1 cellular context compared by ENCODE assay signal in the genomic region with DNA sequence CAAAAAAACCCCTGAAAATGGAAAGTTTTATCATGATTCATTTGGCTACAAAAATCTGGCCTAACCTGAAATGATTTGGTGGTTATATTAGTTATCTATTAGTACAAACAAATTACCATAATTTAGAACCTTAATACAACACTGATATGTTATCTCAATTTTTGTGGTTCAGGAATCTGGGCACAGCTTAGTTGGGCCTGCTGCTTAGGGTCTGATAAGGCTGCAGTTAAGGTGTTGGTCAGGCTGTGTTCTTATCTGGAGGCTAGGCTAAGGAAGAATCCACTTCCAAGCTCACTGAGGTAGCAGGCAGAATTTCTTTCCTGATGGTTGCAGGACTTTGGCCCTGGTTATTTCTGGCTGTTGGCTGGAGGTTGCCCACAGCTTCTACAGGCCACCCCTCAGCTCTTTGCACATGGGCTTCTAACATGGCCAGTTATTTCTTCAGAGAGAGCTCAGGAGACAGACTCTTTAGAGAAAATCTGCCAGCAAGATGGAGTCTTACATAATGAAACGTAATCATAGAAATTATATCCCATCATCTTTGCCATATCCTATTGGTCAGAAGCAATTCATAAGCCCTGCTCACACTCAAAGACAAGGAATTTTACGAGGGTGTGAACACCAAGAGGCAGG.
A peak's percentile ranks its signal among the peaks of the same experiment; 100 is the strongest.
TF ChIP-seq lines count a peak whose summit lies in the region.

No MANE protein-coding gene starts in this region.

TF ChIP-seq in K562, 482 proteins besides CTCF, POLR2A, EP300 and RAD21 (continued from another document and continues in another):
- TF ChIP-seq, protein P1, sequence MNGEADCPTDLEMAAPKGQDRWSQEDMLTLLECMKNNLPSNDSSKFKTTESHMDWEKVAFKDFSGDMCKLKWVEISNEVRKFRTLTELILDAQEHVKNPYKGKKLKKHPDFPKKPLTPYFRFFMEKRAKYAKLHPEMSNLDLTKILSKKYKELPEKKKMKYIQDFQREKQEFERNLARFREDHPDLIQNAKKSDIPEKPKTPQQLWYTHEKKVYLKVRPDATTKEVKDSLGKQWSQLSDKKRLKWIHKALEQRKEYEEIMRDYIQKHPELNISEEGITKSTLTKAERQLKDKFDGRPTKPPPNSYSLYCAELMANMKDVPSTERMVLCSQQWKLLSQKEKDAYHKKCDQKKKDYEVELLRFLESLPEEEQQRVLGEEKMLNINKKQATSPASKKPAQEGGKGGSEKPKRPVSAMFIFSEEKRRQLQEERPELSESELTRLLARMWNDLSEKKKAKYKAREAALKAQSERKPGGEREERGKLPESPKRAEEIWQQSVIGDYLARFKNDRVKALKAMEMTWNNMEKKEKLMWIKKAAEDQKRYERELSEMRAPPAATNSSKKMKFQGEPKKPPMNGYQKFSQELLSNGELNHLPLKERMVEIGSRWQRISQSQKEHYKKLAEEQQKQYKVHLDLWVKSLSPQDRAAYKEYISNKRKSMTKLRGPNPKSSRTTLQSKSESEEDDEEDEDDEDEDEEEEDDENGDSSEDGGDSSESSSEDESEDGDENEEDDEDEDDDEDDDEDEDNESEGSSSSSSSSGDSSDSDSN (IDR thresholded peaks at IDR 0.05; ENCODE audit: borderline replicate concordance in 1 of 2, low read depth in 2 of 2, low read length in 2 of 2): no peak
- TF ChIP-seq YBX1 (IDR thresholded peaks at IDR 0.05) (no peak), IFI16 (CRISPR knock-in tag; IDR thresholded peaks at IDR 0.05) (no peak), SP1 (CRISPR knock-in tag; IDR thresholded peaks at IDR 0.05) (no peak), FOXM1 (IDR thresholded peaks at IDR 0.05; ENCODE audit: low read depth) (peak; percentile 83), FOXM1 (CRISPR knock-in tag; IDR thresholded peaks at IDR 0.05; ENCODE audit: low read depth) (no peak), ZBTB1 (CRISPR knock-in tag; IDR thresholded peaks at IDR 0.05; ENCODE audit: borderline replicate concordance, low read depth) (no peak), TAF9B (IDR thresholded peaks at IDR 0.05; ENCODE audit: partially characterized antibody) (no peak), MYC (IDR thresholded peaks at IDR 0.05; ENCODE audit: low read depth, low read length) (no peak), MYC (CRISPR knock-in tag; IDR thresholded peaks at IDR 0.05; ENCODE audit: borderline replicate concordance, low read depth) (no peak), ZNF764 (CRISPR knock-in tag; IDR thresholded peaks at IDR 0.05; ENCODE audit: low read depth) (no peak), HDAC1 (IDR thresholded peaks at IDR 0.05) (peak; percentile 67 to 99; a peak in 3 of 4 replicates), CXXC5 (CRISPR knock-in tag; IDR thresholded peaks at IDR 0.05) (peak; percentile 66), NR3C1 (CRISPR knock-in tag; IDR thresholded peaks at IDR 0.05) (no peak), RBM22 (IDR thresholded peaks at IDR 0.05; ENCODE audit: low read depth, low read length, poor library complexity, severe bottlenecking) (no peak), CBX3 (IDR thresholded peaks at IDR 0.05; ENCODE audit: borderline replicate concordance in 1 of 2, low read length in 2 of 2) (no peak), MYBL2 (IDR thresholded peaks at IDR 0.05; ENCODE audit: low read depth) (no peak), MYBL2 (CRISPR knock-in tag; IDR thresholded peaks at IDR 0.05; ENCODE audit: borderline replicate concordance) (no peak), NEUROD1 (IDR thresholded peaks at IDR 0.05; ENCODE audit: borderline replicate concordance, low read depth, low read length, partially characterized antibody) (no peak), LEF1 (IDR thresholded peaks at IDR 0.05) (no peak), SREBF2 (CRISPR knock-in tag; IDR thresholded peaks at IDR 0.05) (no peak), JUN (IDR thresholded peaks at IDR 0.05; ENCODE audit: borderline replicate concordance, low read depth, low read length) (no peak), JUN (CRISPR knock-in tag; IDR thresholded peaks at IDR 0.05; ENCODE audit: borderline replicate concordance) (no peak), ZBTB17 (CRISPR knock-in tag; IDR thresholded peaks at IDR 0.05) (no peak), ZNF707 (CRISPR knock-in tag; conservative IDR thresholded peaks at IDR 0.05) (no peak), ETV5 (CRISPR knock-in tag; IDR thresholded peaks at IDR 0.05; ENCODE audit: low read depth) (no peak), DPF2 (IDR thresholded peaks at IDR 0.05) (peak; percentile 81), ZNF347 (CRISPR knock-in tag; IDR thresholded peaks at IDR 0.05; ENCODE audit: low read depth) (no peak)
- TF ChIP-seq, protein P2, sequence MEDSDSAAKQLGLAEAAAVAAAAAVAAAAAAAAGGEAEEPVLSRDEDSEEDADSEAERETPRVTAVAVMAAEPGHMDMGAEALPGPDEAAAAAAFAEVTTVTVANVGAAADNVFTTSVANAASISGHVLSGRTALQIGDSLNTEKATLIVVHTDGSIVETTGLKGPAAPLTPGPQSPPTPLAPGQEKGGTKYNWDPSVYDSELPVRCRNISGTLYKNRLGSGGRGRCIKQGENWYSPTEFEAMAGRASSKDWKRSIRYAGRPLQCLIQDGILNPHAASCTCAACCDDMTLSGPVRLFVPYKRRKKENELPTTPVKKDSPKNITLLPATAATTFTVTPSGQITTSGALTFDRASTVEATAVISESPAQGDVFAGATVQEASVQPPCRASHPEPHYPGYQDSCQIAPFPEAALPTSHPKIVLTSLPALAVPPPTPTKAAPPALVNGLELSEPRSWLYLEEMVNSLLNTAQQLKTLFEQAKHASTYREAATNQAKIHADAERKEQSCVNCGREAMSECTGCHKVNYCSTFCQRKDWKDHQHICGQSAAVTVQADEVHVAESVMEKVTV (CRISPR knock-in tag; IDR thresholded peaks at IDR 0.05): no peak
- TF ChIP-seq, protein P3, sequence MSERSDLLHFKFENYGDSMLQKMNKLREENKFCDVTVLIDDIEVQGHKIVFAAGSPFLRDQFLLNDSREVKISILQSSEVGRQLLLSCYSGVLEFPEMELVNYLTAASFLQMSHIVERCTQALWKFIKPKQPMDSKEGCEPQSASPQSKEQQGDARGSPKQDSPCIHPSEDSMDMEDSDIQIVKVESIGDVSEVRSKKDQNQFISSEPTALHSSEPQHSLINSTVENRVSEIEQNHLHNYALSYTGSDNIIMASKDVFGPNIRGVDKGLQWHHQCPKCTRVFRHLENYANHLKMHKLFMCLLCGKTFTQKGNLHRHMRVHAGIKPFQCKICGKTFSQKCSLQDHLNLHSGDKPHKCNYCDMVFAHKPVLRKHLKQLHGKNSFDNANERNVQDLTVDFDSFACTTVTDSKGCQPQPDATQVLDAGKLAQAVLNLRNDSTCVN (CRISPR knock-in tag; IDR thresholded peaks at IDR 0.05): no peak
- TF ChIP-seq, protein P4, sequence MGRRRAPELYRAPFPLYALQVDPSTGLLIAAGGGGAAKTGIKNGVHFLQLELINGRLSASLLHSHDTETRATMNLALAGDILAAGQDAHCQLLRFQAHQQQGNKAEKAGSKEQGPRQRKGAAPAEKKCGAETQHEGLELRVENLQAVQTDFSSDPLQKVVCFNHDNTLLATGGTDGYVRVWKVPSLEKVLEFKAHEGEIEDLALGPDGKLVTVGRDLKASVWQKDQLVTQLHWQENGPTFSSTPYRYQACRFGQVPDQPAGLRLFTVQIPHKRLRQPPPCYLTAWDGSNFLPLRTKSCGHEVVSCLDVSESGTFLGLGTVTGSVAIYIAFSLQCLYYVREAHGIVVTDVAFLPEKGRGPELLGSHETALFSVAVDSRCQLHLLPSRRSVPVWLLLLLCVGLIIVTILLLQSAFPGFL (CRISPR knock-in tag; IDR thresholded peaks at IDR 0.05): peak; percentile 74; the same call in 1 of the 2 replicates
- TF ChIP-seq, protein P5, sequence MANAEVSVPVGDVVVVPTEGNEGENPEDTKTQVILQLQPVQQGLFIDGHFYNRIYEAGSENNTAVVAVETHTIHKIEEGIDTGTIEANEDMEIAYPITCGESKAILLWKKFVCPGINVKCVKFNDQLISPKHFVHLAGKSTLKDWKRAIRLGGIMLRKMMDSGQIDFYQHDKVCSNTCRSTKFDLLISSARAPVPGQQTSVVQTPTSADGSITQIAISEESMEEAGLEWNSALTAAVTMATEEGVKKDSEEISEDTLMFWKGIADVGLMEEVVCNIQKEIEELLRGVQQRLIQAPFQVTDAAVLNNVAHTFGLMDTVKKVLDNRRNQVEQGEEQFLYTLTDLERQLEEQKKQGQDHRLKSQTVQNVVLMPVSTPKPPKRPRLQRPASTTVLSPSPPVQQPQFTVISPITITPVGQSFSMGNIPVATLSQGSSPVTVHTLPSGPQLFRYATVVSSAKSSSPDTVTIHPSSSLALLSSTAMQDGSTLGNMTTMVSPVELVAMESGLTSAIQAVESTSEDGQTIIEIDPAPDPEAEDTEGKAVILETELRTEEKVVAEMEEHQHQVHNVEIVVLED (CRISPR knock-in tag; IDR thresholded peaks at IDR 0.05): no peak
- TF ChIP-seq, protein P6, sequence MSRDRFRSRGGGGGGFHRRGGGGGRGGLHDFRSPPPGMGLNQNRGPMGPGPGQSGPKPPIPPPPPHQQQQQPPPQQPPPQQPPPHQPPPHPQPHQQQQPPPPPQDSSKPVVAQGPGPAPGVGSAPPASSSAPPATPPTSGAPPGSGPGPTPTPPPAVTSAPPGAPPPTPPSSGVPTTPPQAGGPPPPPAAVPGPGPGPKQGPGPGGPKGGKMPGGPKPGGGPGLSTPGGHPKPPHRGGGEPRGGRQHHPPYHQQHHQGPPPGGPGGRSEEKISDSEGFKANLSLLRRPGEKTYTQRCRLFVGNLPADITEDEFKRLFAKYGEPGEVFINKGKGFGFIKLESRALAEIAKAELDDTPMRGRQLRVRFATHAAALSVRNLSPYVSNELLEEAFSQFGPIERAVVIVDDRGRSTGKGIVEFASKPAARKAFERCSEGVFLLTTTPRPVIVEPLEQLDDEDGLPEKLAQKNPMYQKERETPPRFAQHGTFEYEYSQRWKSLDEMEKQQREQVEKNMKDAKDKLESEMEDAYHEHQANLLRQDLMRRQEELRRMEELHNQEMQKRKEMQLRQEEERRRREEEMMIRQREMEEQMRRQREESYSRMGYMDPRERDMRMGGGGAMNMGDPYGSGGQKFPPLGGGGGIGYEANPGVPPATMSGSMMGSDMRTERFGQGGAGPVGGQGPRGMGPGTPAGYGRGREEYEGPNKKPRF (IDR thresholded peaks at IDR 0.05; ENCODE audit: low read depth, low read length): no peak
- TF ChIP-seq, protein P7, sequence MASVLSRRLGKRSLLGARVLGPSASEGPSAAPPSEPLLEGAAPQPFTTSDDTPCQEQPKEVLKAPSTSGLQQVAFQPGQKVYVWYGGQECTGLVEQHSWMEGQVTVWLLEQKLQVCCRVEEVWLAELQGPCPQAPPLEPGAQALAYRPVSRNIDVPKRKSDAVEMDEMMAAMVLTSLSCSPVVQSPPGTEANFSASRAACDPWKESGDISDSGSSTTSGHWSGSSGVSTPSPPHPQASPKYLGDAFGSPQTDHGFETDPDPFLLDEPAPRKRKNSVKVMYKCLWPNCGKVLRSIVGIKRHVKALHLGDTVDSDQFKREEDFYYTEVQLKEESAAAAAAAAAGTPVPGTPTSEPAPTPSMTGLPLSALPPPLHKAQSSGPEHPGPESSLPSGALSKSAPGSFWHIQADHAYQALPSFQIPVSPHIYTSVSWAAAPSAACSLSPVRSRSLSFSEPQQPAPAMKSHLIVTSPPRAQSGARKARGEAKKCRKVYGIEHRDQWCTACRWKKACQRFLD (CRISPR knock-in tag; IDR thresholded peaks at IDR 0.05): peak; percentile 52; the same call in 1 of the 2 replicates
- TF ChIP-seq, protein P8, sequence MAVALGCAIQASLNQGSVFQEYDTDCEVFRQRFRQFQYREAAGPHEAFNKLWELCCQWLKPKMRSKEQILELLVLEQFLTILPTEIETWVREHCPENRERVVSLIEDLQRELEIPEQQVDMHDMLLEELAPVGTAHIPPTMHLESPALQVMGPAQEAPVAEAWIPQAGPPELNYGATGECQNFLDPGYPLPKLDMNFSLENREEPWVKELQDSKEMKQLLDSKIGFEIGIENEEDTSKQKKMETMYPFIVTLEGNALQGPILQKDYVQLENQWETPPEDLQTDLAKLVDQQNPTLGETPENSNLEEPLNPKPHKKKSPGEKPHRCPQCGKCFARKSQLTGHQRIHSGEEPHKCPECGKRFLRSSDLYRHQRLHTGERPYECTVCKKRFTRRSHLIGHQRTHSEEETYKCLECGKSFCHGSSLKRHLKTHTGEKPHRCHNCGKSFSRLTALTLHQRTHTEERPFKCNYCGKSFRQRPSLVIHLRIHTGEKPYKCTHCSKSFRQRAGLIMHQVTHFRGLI (CRISPR knock-in tag; IDR thresholded peaks at IDR 0.05): no peak
- TF ChIP-seq, protein P9, sequence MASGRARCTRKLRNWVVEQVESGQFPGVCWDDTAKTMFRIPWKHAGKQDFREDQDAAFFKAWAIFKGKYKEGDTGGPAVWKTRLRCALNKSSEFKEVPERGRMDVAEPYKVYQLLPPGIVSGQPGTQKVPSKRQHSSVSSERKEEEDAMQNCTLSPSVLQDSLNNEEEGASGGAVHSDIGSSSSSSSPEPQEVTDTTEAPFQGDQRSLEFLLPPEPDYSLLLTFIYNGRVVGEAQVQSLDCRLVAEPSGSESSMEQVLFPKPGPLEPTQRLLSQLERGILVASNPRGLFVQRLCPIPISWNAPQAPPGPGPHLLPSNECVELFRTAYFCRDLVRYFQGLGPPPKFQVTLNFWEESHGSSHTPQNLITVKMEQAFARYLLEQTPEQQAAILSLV (tag; IDR thresholded peaks at IDR 0.05): no peak
- TF ChIP-seq, protein P10, sequence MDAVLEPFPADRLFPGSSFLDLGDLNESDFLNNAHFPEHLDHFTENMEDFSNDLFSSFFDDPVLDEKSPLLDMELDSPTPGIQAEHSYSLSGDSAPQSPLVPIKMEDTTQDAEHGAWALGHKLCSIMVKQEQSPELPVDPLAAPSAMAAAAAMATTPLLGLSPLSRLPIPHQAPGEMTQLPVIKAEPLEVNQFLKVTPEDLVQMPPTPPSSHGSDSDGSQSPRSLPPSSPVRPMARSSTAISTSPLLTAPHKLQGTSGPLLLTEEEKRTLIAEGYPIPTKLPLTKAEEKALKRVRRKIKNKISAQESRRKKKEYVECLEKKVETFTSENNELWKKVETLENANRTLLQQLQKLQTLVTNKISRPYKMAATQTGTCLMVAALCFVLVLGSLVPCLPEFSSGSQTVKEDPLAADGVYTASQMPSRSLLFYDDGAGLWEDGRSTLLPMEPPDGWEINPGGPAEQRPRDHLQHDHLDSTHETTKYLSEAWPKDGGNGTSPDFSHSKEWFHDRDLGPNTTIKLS (IDR thresholded peaks at IDR 0.05; ENCODE audit: borderline replicate concordance, low read depth): no peak
- TF ChIP-seq, protein P11, sequence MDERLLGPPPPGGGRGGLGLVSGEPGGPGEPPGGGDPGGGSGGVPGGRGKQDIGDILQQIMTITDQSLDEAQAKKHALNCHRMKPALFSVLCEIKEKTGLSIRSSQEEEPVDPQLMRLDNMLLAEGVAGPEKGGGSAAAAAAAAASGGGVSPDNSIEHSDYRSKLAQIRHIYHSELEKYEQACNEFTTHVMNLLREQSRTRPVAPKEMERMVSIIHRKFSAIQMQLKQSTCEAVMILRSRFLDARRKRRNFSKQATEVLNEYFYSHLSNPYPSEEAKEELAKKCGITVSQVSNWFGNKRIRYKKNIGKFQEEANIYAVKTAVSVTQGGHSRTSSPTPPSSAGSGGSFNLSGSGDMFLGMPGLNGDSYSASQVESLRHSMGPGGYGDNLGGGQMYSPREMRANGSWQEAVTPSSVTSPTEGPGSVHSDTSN (CRISPR knock-in tag; IDR thresholded peaks at IDR 0.05; ENCODE audit: low read depth): no peak
- TF ChIP-seq, protein P11 (tag; conservative IDR thresholded peaks at IDR 0.05; ENCODE audit: low read depth): no peak
